In genomic region chr10:110504111-110504735, GRCh38 we compare ENCODE assay signal across 8 cellular contexts. TPM values are rescaled to one million over a fixed set of nuclear protein-coding genes. Genes with fewer than 3 reads are reported as not detected.
A peak's percentile ranks its signal among the peaks of the same experiment; 100 is the strongest.
DNase-seq lines count a peak whose midpoint lies in the region; ATAC-seq and TF ChIP-seq lines count a peak whose summit lies in the region.

No MANE protein-coding gene starts in this region.

- H3K9ac ChIP-seq in adipocyte (ENCODE audit: low read length) = peak overlapping the region; percentile 55

- peak overlapping the region in 1 of 4 donors; percentile 8 for H3K4me3 ChIP-seq in Peyer's patch
- peak overlapping the region; percentile 56 for H3K4me3 ChIP-seq in adipocyte (ENCODE audit: low read length)

- H3K36me3 ChIP-seq in Peyer's patch (peaks cover 0 to 25% (median 0%) of the 10 kb centered on the region in 3 donors), adipocyte (ENCODE audit: control insufficient read depth, insufficient read depth, low read length, severe bottlenecking) (peaks cover 26% of the 10 kb centered on the region)

- TF ChIP-seq CTCF in Peyer's patch (IDR thresholded peaks at IDR 0.05) = no peak

- peak in 1 of 2 donors; percentile 40 for TF ChIP-seq POLR2A in Peyer's patch (IDR thresholded peaks at IDR 0.05)

- DNase-seq in Peyer's patch (peak in 2 of 3 donors; percentile 55 to 80), adipocyte (ENCODE audit: low read depth) (peak; percentile 85), left lobe of liver (ENCODE audit: low spot score) (no peak), stromal cell of bone marrow (ENCODE audit: low read depth) (peak; percentile 76), GOT3 (lab: John Stamatoyannopoulos, UW) (no peak), NCI-H510A treated with DMSO at 0.1 percent for 48 hours (lab: John Stamatoyannopoulos, UW) (no peak)

- ATAC-seq in GM18858 (IDR thresholded peaks at IDR 0.05; ENCODE audit: unreplicated experiment) (peak; percentile 62), HG02852 (IDR thresholded peaks at IDR 0.05; ENCODE audit: unreplicated experiment) (peak; percentile 67), left lobe of liver (peak; percentile 40)

- no peaks in the 10 kb centered on the region for H3K9me3 ChIP-seq in Peyer's patch
- no peaks in the 10 kb centered on the region for H3K9me3 ChIP-seq in adipocyte (ENCODE audit: control insufficient read depth, low read length)

- H3K4me1 ChIP-seq in Peyer's patch (peaks cover 0 to 60% (median 28%) of the 10 kb centered on the region in 4 donors), adipocyte (ENCODE audit: control insufficient read depth, insufficient read depth, low read length) (peaks cover 63% of the 10 kb centered on the region)

- H3K27ac ChIP-seq in Peyer's patch = peak overlapping the region; percentile 50 to 93 (median 76)

- H3K27me3 ChIP-seq in Peyer's patch (no peaks in the 10 kb centered on the region), adipocyte (replicated peaks; ENCODE audit: control insufficient read depth, insufficient read depth, low read length) (no peaks in the 10 kb centered on the region)

RNA-seq across cellular contexts. Expression of gene DUSP5, which starts 6.5 kb away (rescaled TPM):
- total RNA-seq in Peyer's patch (10 to 100 TPM; 22.1 to 33.8 (median 26.3) TPM), left lobe of liver (3.8 TPM)

Comparison
In these comparisons a context has a peak if more than half of its experiments do, and no peak if none do; other contexts are left out.
1. DNase-seq: peak in Peyer's patch (2 of 3), adipocyte (single experiment) and stromal cell of bone marrow (single experiment); none in left lobe of liver (single experiment), GOT3 (single experiment) and NCI-H510A treated with DMSO at 0.1 percent for 48 hours (single experiment).
2. Peak in every context shown above with its lines, with median percentiles within 50 percentile points of each other: ATAC-seq.